ENCODE assay signal across 9 cellular contexts in genomic region chr1:244050835-244051444, GRCh38. TPM values are rescaled to one million over a fixed set of nuclear protein-coding genes. Genes with fewer than 3 reads are reported as not detected.
A peak's percentile ranks its signal among the peaks of the same experiment; 100 is the strongest.
DNase-seq lines count a peak whose midpoint lies in the region; ATAC-seq and TF ChIP-seq lines count a peak whose summit lies in the region.
"Had no signal": no experiment of that assay in that cellular context is flagged by ENCODE, and none has a peak within 500 bp of the region (broad histone marks: within the 10 kb centered on the region; RNA-seq: fewer than 3 reads in every experiment).

Gene ZBTB18 (plus strand): TSS chr1:244051283. CDS start chr1:244051432, 149 bp downstream.

- 3 to 5% (median 5%) methylated on average over 4 of the region's 4 CpGs for WGBS in psoas muscle, 3 donors

- H3K36me3 ChIP-seq in right atrium auricular region (peaks cover 15% of the 10 kb centered on the region), psoas muscle (ENCODE audit: insufficient read depth in 1 of 2, low read depth in 1 of 2) (peaks cover 4 to 22% of the 10 kb centered on the region in 2 donors)

- H3K27ac ChIP-seq in right atrium auricular region (peak within 1 kb of the TSS; percentile 74 to 85), psoas muscle (peak within 1 kb of the TSS; percentile 85)
- H3K27ac ChIP-seq: epithelial cell of prostate had no signal

- no peaks in the 10 kb centered on the region for H3K27me3 ChIP-seq in right atrium auricular region
- H3K27me3 ChIP-seq in psoas muscle (ENCODE audit: insufficient read depth in 3 of 3, low read length in 2 of 3) = no peaks in the 10 kb centered on the region

- H3K9me3 ChIP-seq in right atrium auricular region (no peaks in the 10 kb centered on the region), psoas muscle (no peaks in the 10 kb centered on the region)

- TF ChIP-seq CTCF in right atrium auricular region (IDR thresholded peaks at IDR 0.05) = no peak
- TF ChIP-seq CTCF in psoas muscle (IDR thresholded peaks at IDR 0.05) = no peak

- DNase-seq in NCI-H526 (lab: John Stamatoyannopoulos, UW) (peak; percentile 57 to 60), NCI-H526 treated with DMSO at 0.1 percent for 48 hours (lab: John Stamatoyannopoulos, UW) (no peak), NCI-H2196 treated with DMSO at 0.1 percent for 48 hours (lab: John Stamatoyannopoulos, UW; ENCODE audit: unreplicated experiment) (peak; percentile 3), amniotic epithelial cell (ENCODE audit: low read depth) (peak; percentile 67), right atrium auricular region (ENCODE audit: low spot score) (no peak), psoas muscle (no peak)

- ATAC-seq in psoas muscle (peak in 3 of 4 donors; percentile 22 to 34 (median 23)), HG03159 (IDR thresholded peaks at IDR 0.05; ENCODE audit: unreplicated experiment) (no peak), GM21786 (IDR thresholded peaks at IDR 0.05; ENCODE audit: unreplicated experiment) (no peak)

- H3K4me1 ChIP-seq in right atrium auricular region = peaks cover 0 to 31% of the 10 kb centered on the region in 2 donors
- peaks cover 35% of the 10 kb centered on the region for H3K4me1 ChIP-seq in psoas muscle

- intact Hi-C loops in psoas muscle (cut with DNase I) = loop anchor here (5.0 to 10.0 kb wide), 3 partner anchors 104 to 156 kb away; no protein-coding TSS in a partner anchor

- peak within 1 kb of the TSS; percentile 68 to 93 for H3K4me3 ChIP-seq in right atrium auricular region
- H3K4me3 ChIP-seq in psoas muscle = peak within 1 kb of the TSS; percentile 81

RNA-seq across cellular contexts. Expression of gene ZBTB18, which starts in this region (rescaled TPM):
- total RNA-seq in right atrium auricular region (10 to 100 TPM; 14.9 to 19.7 TPM), psoas muscle (10 to 100 TPM; 49.3 to 85.0 (median 58.3) TPM)
- polyA plus RNA-seq in psoas muscle = 10 to 100 TPM; 18.8 to 70.8 (median 27.3) TPM

Comparison
In these comparisons a context has a peak if more than half of its experiments do, and no peak if none do; other contexts are left out.
1. DNase-seq: peak in NCI-H526 (2 of 2), NCI-H2196 treated with DMSO at 0.1 percent for 48 hours (single experiment) and amniotic epithelial cell (single experiment); none in NCI-H526 treated with DMSO at 0.1 percent for 48 hours (single experiment), right atrium auricular region (single experiment) and psoas muscle (0 of 2).
2. ATAC-seq: peak in psoas muscle (3 of 4); none in HG03159 (single experiment) and GM21786 (single experiment).